ENCODE assay signal across 13 cellular contexts in genomic region chr7:127557803-127558202, GRCh38. TPM values are rescaled to one million over a fixed set of nuclear protein-coding genes. Genes with fewer than 3 reads are reported as not detected.
DNase-seq lines count a peak whose midpoint lies in the region; ATAC-seq and TF ChIP-seq lines count a peak whose summit lies in the region.
"Had no signal": no experiment of that assay in that cellular context is flagged by ENCODE, and none has a peak within 500 bp of the region (broad histone marks: within the 10 kb centered on the region; RNA-seq: fewer than 3 reads in every experiment).

No MANE protein-coding gene starts in this region.

- peak; percentile 76 to 77 for TF ChIP-seq RAD21 in liver (IDR thresholded peaks at IDR 0.05)

- no peaks in the 10 kb centered on the region for H3K27me3 ChIP-seq in liver (ENCODE audit: control insufficient read depth in 4 of 4, insufficient read depth in 4 of 4, low read length in 3 of 4)
- H3K27me3 ChIP-seq: BE2C had no signal

- H3K4me1 ChIP-seq in liver (ENCODE audit: control insufficient read depth in 4 of 4, insufficient read depth in 4 of 4, low read length in 3 of 4) = no peaks in the 10 kb centered on the region
- H3K4me1 ChIP-seq: BE2C had no signal

- no peak overlapping the region for H3K4me3 ChIP-seq in liver (ENCODE audit: low read depth in 1 of 3, low read length in 3 of 3)

- DNase-seq in EH (ENCODE audit: low read depth) = peak; percentile 11
- peak; percentile 30 for DNase-seq in NCI-H69 (lab: John Stamatoyannopoulos, UW)
- DNase-seq in cerebellum (ENCODE audit: low spot score) = peak; percentile 20
- DNase-seq in glomerular visceral epithelial cell (ENCODE audit: extremely low spot score) = no peak
- DNase-seq: BE2C; CD8-positive, alpha-beta memory T cell; NCI-H1436 treated with DMSO at 0.1 percent for 48 hours; NCI-H2081; OCI-M1; T-helper 1 cell had no signal

- H3K36me3 ChIP-seq in liver (ENCODE audit: control insufficient read depth in 4 of 4, insufficient read depth in 3 of 4, low read depth in 1 of 4, low read length in 3 of 4) = no peaks in the 10 kb centered on the region
- H3K36me3 ChIP-seq: BE2C had no signal

- 79% methylated on average over 2 of the region's 2 CpGs for WGBS in liver

- peak; percentile 31 for TF ChIP-seq CTCF in liver (IDR thresholded peaks at IDR 0.05; ENCODE audit: low read depth, low read length, missing input control)

- H3K27ac ChIP-seq in liver (ENCODE audit: low read depth in 1 of 2, low read length in 2 of 2) = no peak overlapping the region

- ATAC-seq in HG02981 (IDR thresholded peaks at IDR 0.05; ENCODE audit: unreplicated experiment) = no peak
- no peak for ATAC-seq in GM21786 (IDR thresholded peaks at IDR 0.05; ENCODE audit: unreplicated experiment)

- H3K9ac ChIP-seq in liver (ENCODE audit: low read depth in 1 of 2, low read length in 2 of 2) = no peak overlapping the region

- H3K9me3 ChIP-seq in liver (ENCODE audit: control insufficient read depth in 4 of 4, low read length in 3 of 4) = no peaks in the 10 kb centered on the region
- H3K9me3 ChIP-seq: BE2C had no signal

TF ChIP-seq in liver, 16 proteins besides CTCF, POLR2A, EP300 and RAD21:
- no peak for TF ChIP-seq YY1 (IDR thresholded peaks at IDR 0.05)
- TF ChIP-seq, protein P1, sequence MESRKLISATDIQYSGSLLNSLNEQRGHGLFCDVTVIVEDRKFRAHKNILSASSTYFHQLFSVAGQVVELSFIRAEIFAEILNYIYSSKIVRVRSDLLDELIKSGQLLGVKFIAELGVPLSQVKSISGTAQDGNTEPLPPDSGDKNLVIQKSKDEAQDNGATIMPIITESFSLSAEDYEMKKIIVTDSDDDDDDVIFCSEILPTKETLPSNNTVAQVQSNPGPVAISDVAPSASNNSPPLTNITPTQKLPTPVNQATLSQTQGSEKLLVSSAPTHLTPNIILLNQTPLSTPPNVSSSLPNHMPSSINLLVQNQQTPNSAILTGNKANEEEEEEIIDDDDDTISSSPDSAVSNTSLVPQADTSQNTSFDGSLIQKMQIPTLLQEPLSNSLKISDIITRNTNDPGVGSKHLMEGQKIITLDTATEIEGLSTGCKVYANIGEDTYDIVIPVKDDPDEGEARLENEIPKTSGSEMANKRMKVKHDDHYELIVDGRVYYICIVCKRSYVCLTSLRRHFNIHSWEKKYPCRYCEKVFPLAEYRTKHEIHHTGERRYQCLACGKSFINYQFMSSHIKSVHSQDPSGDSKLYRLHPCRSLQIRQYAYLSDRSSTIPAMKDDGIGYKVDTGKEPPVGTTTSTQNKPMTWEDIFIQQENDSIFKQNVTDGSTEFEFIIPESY (IDR thresholded peaks at IDR 0.05) = no peak
- no peak for TF ChIP-seq EGR1 (IDR thresholded peaks at IDR 0.05; ENCODE audit: low read depth in 2 of 2)
- TF ChIP-seq HNF4G (IDR thresholded peaks at IDR 0.05) = no peak
- TF ChIP-seq NR2F2 (IDR thresholded peaks at IDR 0.05) = no peak
- TF ChIP-seq, protein P2, sequence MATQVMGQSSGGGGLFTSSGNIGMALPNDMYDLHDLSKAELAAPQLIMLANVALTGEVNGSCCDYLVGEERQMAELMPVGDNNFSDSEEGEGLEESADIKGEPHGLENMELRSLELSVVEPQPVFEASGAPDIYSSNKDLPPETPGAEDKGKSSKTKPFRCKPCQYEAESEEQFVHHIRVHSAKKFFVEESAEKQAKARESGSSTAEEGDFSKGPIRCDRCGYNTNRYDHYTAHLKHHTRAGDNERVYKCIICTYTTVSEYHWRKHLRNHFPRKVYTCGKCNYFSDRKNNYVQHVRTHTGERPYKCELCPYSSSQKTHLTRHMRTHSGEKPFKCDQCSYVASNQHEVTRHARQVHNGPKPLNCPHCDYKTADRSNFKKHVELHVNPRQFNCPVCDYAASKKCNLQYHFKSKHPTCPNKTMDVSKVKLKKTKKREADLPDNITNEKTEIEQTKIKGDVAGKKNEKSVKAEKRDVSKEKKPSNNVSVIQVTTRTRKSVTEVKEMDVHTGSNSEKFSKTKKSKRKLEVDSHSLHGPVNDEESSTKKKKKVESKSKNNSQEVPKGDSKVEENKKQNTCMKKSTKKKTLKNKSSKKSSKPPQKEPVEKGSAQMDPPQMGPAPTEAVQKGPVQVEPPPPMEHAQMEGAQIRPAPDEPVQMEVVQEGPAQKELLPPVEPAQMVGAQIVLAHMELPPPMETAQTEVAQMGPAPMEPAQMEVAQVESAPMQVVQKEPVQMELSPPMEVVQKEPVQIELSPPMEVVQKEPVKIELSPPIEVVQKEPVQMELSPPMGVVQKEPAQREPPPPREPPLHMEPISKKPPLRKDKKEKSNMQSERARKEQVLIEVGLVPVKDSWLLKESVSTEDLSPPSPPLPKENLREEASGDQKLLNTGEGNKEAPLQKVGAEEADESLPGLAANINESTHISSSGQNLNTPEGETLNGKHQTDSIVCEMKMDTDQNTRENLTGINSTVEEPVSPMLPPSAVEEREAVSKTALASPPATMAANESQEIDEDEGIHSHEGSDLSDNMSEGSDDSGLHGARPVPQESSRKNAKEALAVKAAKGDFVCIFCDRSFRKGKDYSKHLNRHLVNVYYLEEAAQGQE (IDR thresholded peaks at IDR 0.05) = no peak
TF ChIP-seq in liver: peak in this region for 0.

RNA-seq across cellular contexts. Expression of gene GCC1, which starts 27.6 kb away (rescaled TPM):
- total RNA-seq in cerebellum (10.4 TPM), liver (10 to 100 TPM in 1 of 2 donors, 1 to 10 TPM in 1; 8.7 to 16.1 TPM)
- 1 to 10 TPM; 4.6 to 7.3 TPM for polyA plus RNA-seq in liver

RNA-seq across cellular contexts. Expression of gene ARF5, which starts 30.4 kb away (rescaled TPM):
- total RNA-seq in cerebellum (71.7 TPM), liver (10 to 100 TPM; 47.8 to 49.6 TPM)
- polyA plus RNA-seq in liver = 10 to 100 TPM; 61.1 to 90.0 TPM

RNA-seq across cellular contexts. Expression of gene FSCN3, which starts 35.7 kb away (rescaled TPM):
- total RNA-seq in cerebellum (0.73 TPM), liver (under 1 TPM; 0.23 to 0.67 TPM)
- polyA plus RNA-seq in liver = not detected
